ENCODE assay signal across 1 cellular context in the genomic region with DNA sequence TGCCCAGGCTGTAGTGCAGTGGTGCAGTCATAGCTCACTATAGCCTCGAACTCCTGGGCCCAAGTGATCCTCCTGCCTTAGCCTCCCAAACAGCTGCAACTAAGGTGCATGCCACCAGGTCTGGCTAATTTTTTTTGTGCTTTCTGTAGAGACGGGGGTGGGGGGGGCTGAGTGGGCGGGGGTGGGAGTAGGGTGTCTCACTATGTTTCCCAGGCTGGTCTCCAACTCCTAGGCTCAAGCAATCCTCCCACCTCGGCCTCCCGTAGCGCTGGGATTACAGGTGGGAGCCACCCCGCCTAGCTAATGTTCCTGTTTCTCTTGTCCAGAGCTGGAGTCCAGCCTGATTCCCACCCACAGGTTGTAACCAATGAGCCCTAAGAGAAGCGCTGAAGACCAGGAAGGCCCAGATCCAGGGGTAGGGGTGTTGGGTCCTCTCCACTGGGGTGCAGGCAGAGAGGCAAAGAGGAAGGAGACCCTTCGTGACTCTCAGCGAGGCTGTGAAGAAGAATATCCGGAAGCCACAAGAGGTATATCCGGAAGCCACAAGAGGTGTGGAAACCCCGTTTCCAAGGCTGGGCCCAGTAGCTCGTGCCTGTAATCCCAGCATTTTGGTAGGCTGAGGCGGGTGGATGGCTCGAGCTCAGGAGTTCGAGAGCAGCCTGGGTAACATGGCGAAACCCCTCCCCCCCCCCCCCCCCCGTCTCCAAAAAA.
TF ChIP-seq lines count a peak whose summit lies in the region.

No MANE protein-coding gene starts in this region.

TF ChIP-seq in endothelial cell of umbilical vein, 7 proteins besides CTCF, POLR2A, EP300 and RAD21:
- no peak for TF ChIP-seq FOS (IDR thresholded peaks at IDR 0.05; ENCODE audit: borderline replicate concordance, insufficient read depth, low read length)
- no peak for TF ChIP-seq MYC (IDR thresholded peaks at IDR 0.05; ENCODE audit: low read depth, low read length)
- no peak for TF ChIP-seq POLR2AphosphoS5 (IDR thresholded peaks at IDR 0.05; ENCODE audit: insufficient read depth, low read depth, low read length)
- TF ChIP-seq JUN (IDR thresholded peaks at IDR 0.05; ENCODE audit: borderline replicate concordance, insufficient read depth, insufficient read length, low read depth) = no peak
- TF ChIP-seq GATA2 (IDR thresholded peaks at IDR 0.05; ENCODE audit: insufficient read depth, insufficient read length, low read depth, low read length) = no peak
- TF ChIP-seq EZH2 (IDR thresholded peaks at IDR 0.05; ENCODE audit: borderline replicate concordance, low read depth, low read length, severe bottlenecking) = no peak
